Comparison of ENCODE assay signal across 13 cellular contexts in genomic region chr1:221714227-221715116, GRCh38. TPM values are rescaled to one million over a fixed set of nuclear protein-coding genes. Genes with fewer than 3 reads are reported as not detected.
DNase-seq lines count a peak whose midpoint lies in the region; ATAC-seq and FAIRE-seq lines count a peak whose summit lies in the region.
"Had no signal": no experiment of that assay in that cellular context is flagged by ENCODE, and none has a peak within 500 bp of the region (broad histone marks: within the 10 kb centered on the region; RNA-seq: fewer than 3 reads in every experiment).

No MANE protein-coding gene starts in this region.

- H3K36me3 ChIP-seq in CD4-positive, CD25-positive, alpha-beta regulatory T cell (ENCODE audit: control insufficient read depth, insufficient read depth, low read length): peaks cover 5% of the 10 kb centered on the region
- H3K36me3 ChIP-seq in muscle layer of colon (ENCODE audit: insufficient read depth, low read length): no peaks in the 10 kb centered on the region
- H3K36me3 ChIP-seq: tibial nerve had no signal

- peaks cover 89% of the 10 kb centered on the region for H3K4me1 ChIP-seq in CD4-positive, CD25-positive, alpha-beta regulatory T cell (ENCODE audit: control insufficient read depth, insufficient read depth, low read length, poor library complexity, severe bottlenecking)
- peaks cover 85% of the 10 kb centered on the region for H3K4me1 ChIP-seq in muscle layer of colon (ENCODE audit: insufficient read depth, low read length)

- H3K27ac Mint-ChIP-seq in CD4-positive, CD25-positive, alpha-beta regulatory T cell: peak overlapping the region; percentile 60 to 99 (median 91)
- peak overlapping the region; percentile 6 for H3K27ac Mint-ChIP-seq in activated T-helper 2 cell treated with anti-CD3 and anti-CD28 coated beads, Interferon-gamma antibody, Interleukin-2, Interleukin-4, amounts not matched to agents 10 μg/mL and 5 μg/mL and 100 μg/mL, durations not matched to agents 14 hours and 24 hours and 36 hours
- H3K27ac Mint-ChIP-seq: activated B cell treated with CpG ODN at 0.5 μM for 24 hours had no signal

- H3K9me3 Mint-ChIP-seq in CD4-positive, CD25-positive, alpha-beta regulatory T cell: peaks cover 0 to 2% (median 0%) of the 10 kb centered on the region in 7 donors
- peaks cover 6% of the 10 kb centered on the region for H3K9me3 Mint-ChIP-seq in activated T-helper 2 cell treated with anti-CD3 and anti-CD28 coated beads, Interferon-gamma antibody, Interleukin-2, Interleukin-4, amounts not matched to agents 10 μg/mL and 5 μg/mL and 100 μg/mL, durations not matched to agents 14 hours and 24 hours and 36 hours
- H3K9me3 Mint-ChIP-seq: activated B cell treated with CpG ODN at 0.5 μM for 24 hours, HFFc6 had no signal

- H3K36me3 Mint-ChIP-seq in CD4-positive, CD25-positive, alpha-beta regulatory T cell: peaks cover 21% of the 10 kb centered on the region
- H3K36me3 Mint-ChIP-seq in activated T-helper 2 cell treated with anti-CD3 and anti-CD28 coated beads, Interferon-gamma antibody, Interleukin-2, Interleukin-4, amounts not matched to agents 10 μg/mL and 5 μg/mL and 100 μg/mL, durations not matched to agents 14 hours and 24 hours and 36 hours (ENCODE audit: low read depth): peaks cover 59% of the 10 kb centered on the region

- peak overlapping the region; percentile 22 to 79 (median 54) for H3K4me3 Mint-ChIP-seq in CD4-positive, CD25-positive, alpha-beta regulatory T cell
- H3K4me3 Mint-ChIP-seq in activated T-helper 2 cell treated with anti-CD3 and anti-CD28 coated beads, Interferon-gamma antibody, Interleukin-2, Interleukin-4, amounts not matched to agents 10 μg/mL and 5 μg/mL and 100 μg/mL, durations not matched to agents 14 hours and 24 hours and 36 hours (ENCODE audit: low read depth): no peak overlapping the region
- H3K4me3 Mint-ChIP-seq: activated B cell treated with CpG ODN at 0.5 μM for 24 hours had no signal

- H3K4me3 ChIP-seq in CD4-positive, CD25-positive, alpha-beta regulatory T cell (ENCODE audit: low read depth, low read length): peak overlapping the region; percentile 68
- H3K4me3 ChIP-seq in muscle layer of colon (ENCODE audit: low read depth in 1 of 2, low read length in 2 of 2): no peak overlapping the region
- H3K4me3 ChIP-seq: tibial nerve had no signal

- intact Hi-C loops in activated T-helper 2 cell treated with anti-CD3 and anti-CD28 coated beads, Interferon-gamma antibody, Interleukin-2, Interleukin-4, amounts not matched to agents 10 μg/mL and 5 μg/mL and 100 μg/mL, durations not matched to agents 14 hours and 24 hours and 36 hours (cut with micrococcal nuclease): no loop called here

- no peaks in the 10 kb centered on the region for H3K27me3 Mint-ChIP-seq in CD4-positive, CD25-positive, alpha-beta regulatory T cell
- H3K27me3 Mint-ChIP-seq in activated T-helper 2 cell treated with anti-CD3 and anti-CD28 coated beads, Interferon-gamma antibody, Interleukin-2, Interleukin-4, amounts not matched to agents 10 μg/mL and 5 μg/mL and 100 μg/mL, durations not matched to agents 14 hours and 24 hours and 36 hours (ENCODE audit: low read depth): no peaks in the 10 kb centered on the region
- H3K27me3 Mint-ChIP-seq: activated B cell treated with CpG ODN at 0.5 μM for 24 hours had no signal

- no peaks in the 10 kb centered on the region for H3K27me3 ChIP-seq in CD4-positive, CD25-positive, alpha-beta regulatory T cell (ENCODE audit: control insufficient read depth, insufficient read depth, low read length)
- H3K27me3 ChIP-seq in muscle layer of colon (ENCODE audit: control insufficient read depth in 1 of 2, insufficient read depth in 2 of 2, low read length in 2 of 2): no peaks in the 10 kb centered on the region
- H3K27me3 ChIP-seq: tibial nerve had no signal

- no peak for ATAC-seq in CD4-positive, CD25-positive, alpha-beta regulatory T cell (ENCODE audit: low read depth in 2 of 2)
- ATAC-seq in HG02678 (IDR thresholded peaks at IDR 0.05; ENCODE audit: unreplicated experiment) (no peak), HG02642 (IDR thresholded peaks at IDR 0.05; ENCODE audit: poor library complexity, unreplicated experiment) (no peak)

- no peak overlapping the region for H3K9ac ChIP-seq in muscle layer of colon (ENCODE audit: low read length)

- H3K27ac ChIP-seq in CD4-positive, CD25-positive, alpha-beta regulatory T cell (ENCODE audit: insufficient read depth, low read length, poor library complexity, severe bottlenecking): peak overlapping the region; percentile 95
- H3K27ac ChIP-seq in muscle layer of colon (ENCODE audit: low read depth, low read length): peak overlapping the region; percentile 74
- H3K27ac ChIP-seq: tibial nerve had no signal

- peaks cover 53 to 98% (median 83%) of the 10 kb centered on the region in 4 donors for H3K4me1 Mint-ChIP-seq in CD4-positive, CD25-positive, alpha-beta regulatory T cell
- peaks cover 84% of the 10 kb centered on the region for H3K4me1 Mint-ChIP-seq in activated T-helper 2 cell treated with anti-CD3 and anti-CD28 coated beads, Interferon-gamma antibody, Interleukin-2, Interleukin-4, amounts not matched to agents 10 μg/mL and 5 μg/mL and 100 μg/mL, durations not matched to agents 14 hours and 24 hours and 36 hours (ENCODE audit: low read depth)

- FAIRE-seq in HTR-8/SVneo (lab: Jason Lieb, UNC): no peak
- FAIRE-seq: endothelial cell of umbilical vein had no signal

- H3K9me3 ChIP-seq in CD4-positive, CD25-positive, alpha-beta regulatory T cell (ENCODE audit: control insufficient read depth in 2 of 2, low read length in 2 of 2): no peaks in the 10 kb centered on the region
- H3K9me3 ChIP-seq in muscle layer of colon (ENCODE audit: low read length): no peaks in the 10 kb centered on the region
- H3K9me3 ChIP-seq: tibial nerve had no signal

- no peak for DNase-seq in CD4-positive, CD25-positive, alpha-beta regulatory T cell
- DNase-seq in NCI-H1105 (lab: John Stamatoyannopoulos, UW): peak; percentile 96
- no peak for DNase-seq in activated T-helper 2 cell treated with anti-CD3 and anti-CD28 coated beads, Interferon-gamma antibody, Interleukin-2, Interleukin-4, amounts not matched to agents 10 μg/mL and 5 μg/mL and 100 μg/mL, durations not matched to agents 14 hours and 24 hours and 36 hours (ENCODE audit: low spot score)
- DNase-seq in cerebellum (ENCODE audit: low spot score): no peak
- DNase-seq in HTR-8/SVneo (ENCODE audit: insufficient read length, low spot score): no peak
- DNase-seq: activated B cell treated with CpG ODN at 0.5 μM for 24 hours; activated naive CD4-positive, alpha-beta T cell treated with anti-CD3 and anti-CD28 coated beads, Interleukin-2, amount 50 U/mL, for 16 hours; HFFc6 had no signal

RNA-seq across cellular contexts. Expression of gene DUSP10, which starts 27.4 kb away (rescaled TPM):
- total RNA-seq in CD4-positive, CD25-positive, alpha-beta regulatory T cell: 251 TPM
- 10 to 100 TPM; 30.7 to 42.4 (median 36.1) TPM for polyA plus RNA-seq in CD4-positive, CD25-positive, alpha-beta regulatory T cell
- total RNA-seq in activated T-helper 2 cell treated with anti-CD3 and anti-CD28 coated beads, Interferon-gamma antibody, Interleukin-2, Interleukin-4, amounts not matched to agents 10 μg/mL and 5 μg/mL and 100 μg/mL, durations not matched to agents 14 hours and 24 hours and 36 hours: 21.0 and 21.7 TPM in 2 replicates
- 4.4 TPM for total RNA-seq in cerebellum

Comparison
In these comparisons a context has a peak if more than half of its experiments do, and no peak if none do; other contexts are left out.
1. RNA of gene DUSP10, which starts 27.4 kb away (total RNA-seq): 251 TPM in CD4-positive, CD25-positive, alpha-beta regulatory T cell (single experiment); 21.0 to 21.7 TPM in activated T-helper 2 cell treated with anti-CD3 and anti-CD28 coated beads, Interferon-gamma antibody, Interleukin-2, Interleukin-4, amounts not matched to agents 10 μg/mL and 5 μg/mL and 100 μg/mL, durations not matched to agents 14 hours and 24 hours and 36 hours and 4.4 TPM in cerebellum (single experiment); every median in the first group is over 10 times any median in the second.